Comparison of ENCODE assay signal across 32 cellular contexts in genomic region chr20:25088267-25088666, GRCh38. TPM values are rescaled to one million over a fixed set of nuclear protein-coding genes. Genes with fewer than 3 reads are reported as not detected.
"Had no signal": no experiment of that assay in that cellular context is flagged by ENCODE, and none has a peak within 500 bp of the region (broad histone marks: within the 10 kb centered on the region; RNA-seq: fewer than 3 reads in every experiment).

No MANE protein-coding gene starts in this region.

- H3K9me3 ChIP-seq: esophagus squamous epithelium, gastroesophageal sphincter, heart right ventricle had no signal

- H3K27ac ChIP-seq: esophagus squamous epithelium, gastroesophageal sphincter, heart right ventricle, WERI-Rb-1 had no signal

- ATAC-seq: activated CD4-positive, CD25-positive, alpha-beta regulatory T cell treated with anti-CD3 and anti-CD28 coated beads, Interleukin-2, amount 50 U/mL, for 24 hours; activated CD8-positive, alpha-beta T cell treated with anti-CD3 and anti-CD28 coated beads for 36 hours; activated T-cell treated with anti-CD3 and anti-CD28 coated beads, Interleukin-2, amount 50 U/mL, for 4 hours; activated T-helper 17 cell treated with anti-CD3 and anti-CD28 coated beads, Interleukin-2, amount 50 U/mL, for 72 hours; effector memory CD8-positive, alpha-beta T cell; gastroesophageal sphincter; heart right ventricle; T-helper 17 cell had no signal

- H3K36me3 ChIP-seq: esophagus squamous epithelium, gastroesophageal sphincter, heart right ventricle, WERI-Rb-1 had no signal

- H3K4me3 ChIP-seq: esophagus squamous epithelium, gastroesophageal sphincter, heart right ventricle had no signal

- DNase-seq: activated B cell treated with CpG ODN at 0.5 μM for 24 hours; activated CD4-positive, alpha-beta T cell treated with anti-CD3 and anti-CD28 coated beads for 48 hours; activated CD4-positive, alpha-beta T cell treated with anti-CD3 and anti-CD28 coated beads, Interleukin-2, amount 50 U/mL, for 1 hour; activated CD4-positive, alpha-beta T cell treated with anti-CD3 and anti-CD28 coated beads, Interleukin-2, amount 50 U/mL, for 48 hours; activated CD8-positive, alpha-beta T cell treated with anti-CD3 and anti-CD28 coated beads for 36 hours; activated effector memory CD4-positive, alpha-beta T cell treated with Interleukin-2 at 50 U/mL for 16 hours; activated gamma-delta T cell treated with Interleukin-2 at 50 U/mL for 16 hours; activated naive CD4-positive, alpha-beta T cell treated with anti-CD3 and anti-CD28 coated beads, Interleukin-2, amount 50 U/mL, for 16 hours; activated naive CD4-positive, alpha-beta T cell treated with Interleukin-2 at 50 U/mL for 16 hours; activated T-cell treated with anti-CD3 and anti-CD28 coated beads, Interleukin-2, amount 50 U/mL, for 4 hours; amniotic stem cell; anterior cingulate cortex; caudate nucleus; cortex of kidney; dermis blood vessel endothelial cell; effector CD4-positive, alpha-beta T cell; effector memory CD8-positive, alpha-beta T cell; erythroblast; esophagus squamous epithelium; foreskin melanocyte; heart right ventricle; T-helper 17 cell; T1000; WERI-Rb-1 had no signal

RNA-seq across cellular contexts. Expression of gene VSX1, which starts 6.3 kb away (rescaled TPM):
- total RNA-seq: activated B cell treated with CpG ODN at 0.5 μM for 24 hours; activated CD8-positive, alpha-beta T cell treated with anti-CD3 and anti-CD28 coated beads for 36 hours; activated T-cell treated with anti-CD3 and anti-CD28 coated beads, Interleukin-2, amount 50 U/mL, for 4 hours; activated T-helper 17 cell treated with anti-CD3 and anti-CD28 coated beads, Interleukin-2, amount 50 U/mL, for 72 hours; astrocyte; chondrocyte; dermis blood vessel endothelial cell; esophagus squamous epithelium; fibroblast of lung; fibroblast of villous mesenchyme; gastroesophageal sphincter; glomerular endothelial cell; T-helper 17 cell had no signal
